Comparison of ENCODE assay signal across 18 cellular contexts in the genomic region with DNA sequence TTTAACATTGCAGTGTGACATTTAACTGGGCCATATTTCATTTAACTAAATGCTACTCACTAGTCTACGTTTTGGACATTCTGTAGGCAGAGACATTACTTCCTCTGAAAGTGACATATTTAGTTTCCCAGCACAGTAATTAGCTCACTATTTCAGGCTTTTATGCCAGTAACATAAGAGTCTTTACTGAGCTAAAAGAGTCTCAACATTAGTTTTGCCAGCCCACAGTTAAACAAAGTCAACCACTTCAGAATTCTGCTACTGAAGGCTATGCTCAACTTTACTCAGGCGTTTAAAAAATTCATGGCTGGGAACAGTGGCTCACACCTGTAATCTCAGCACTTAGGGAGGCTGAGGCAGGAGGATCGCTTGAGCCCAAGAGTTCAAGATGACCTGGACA. TPM values are rescaled to one million over a fixed set of nuclear protein-coding genes. Genes with fewer than 3 reads are reported as not detected.
DNase-seq lines count a peak whose midpoint lies in the region; ATAC-seq and TF ChIP-seq lines count a peak whose summit lies in the region.
"Had no signal": no experiment of that assay in that cellular context is flagged by ENCODE, and none has a peak within 500 bp of the region (broad histone marks: within the 10 kb centered on the region; RNA-seq: fewer than 3 reads in every experiment).

No MANE protein-coding gene starts in this region.

- peaks cover 9% of the 10 kb centered on the region for H3K36me3 Mint-ChIP-seq in activated CD4-positive, alpha-beta T cell treated with anti-CD3 and anti-CD28 coated beads, Interleukin-2, amount 10 ng/mL, durations not matched to agents 24 days and 14 days (ENCODE audit: low read depth)
- H3K36me3 Mint-ChIP-seq in Caco-2 (ENCODE audit: insufficient read depth, unreplicated experiment) = no peaks in the 10 kb centered on the region
- H3K36me3 Mint-ChIP-seq in brain = no peaks in the 10 kb centered on the region

- no peaks in the 10 kb centered on the region for H3K27me3 ChIP-seq in Caco-2 (replicated peaks; ENCODE audit: control insufficient read depth, insufficient read depth, low read length)
- no peaks in the 10 kb centered on the region for H3K27me3 ChIP-seq in smooth muscle cell (ENCODE audit: low read depth)
- H3K27me3 ChIP-seq: ascending aorta had no signal

- no peaks in the 10 kb centered on the region for H3K36me3 ChIP-seq in Caco-2 (ENCODE audit: control insufficient read depth, insufficient read depth, low read length)
- H3K36me3 ChIP-seq in smooth muscle cell (ENCODE audit: low read depth) = no peaks in the 10 kb centered on the region
- H3K36me3 ChIP-seq: ascending aorta, heart right ventricle, transverse colon had no signal

- POLR2A ChIA-PET in Caco-2 (lab: Charles Lee) = no interaction called here

- no TSS peak for BruUV-seq in Caco-2 (replicated peaks; lab: Mats Ljungman, UMichigan)

- no peak overlapping the region for H2AFZ ChIP-seq in smooth muscle cell (ENCODE audit: low read depth)
- H2AFZ ChIP-seq: GM23248 had no signal

- no peak for TF ChIP-seq CTCF in Caco-2 (IDR thresholded peaks at IDR 0.05; ENCODE audit: insufficient read depth in 1 of 2, low read depth in 1 of 2, low read length in 1 of 2, severe bottlenecking in 1 of 2, unreplicated experiment in 1 of 2)
- TF ChIP-seq CTCF in brain (conservative IDR thresholded peaks at IDR 0.05) = no peak
- TF ChIP-seq CTCF in smooth muscle cell (IDR thresholded peaks at IDR 0.05; ENCODE audit: borderline replicate concordance, insufficient read depth, poor library complexity, severe bottlenecking) = no peak

- H3K4me3 ChIP-seq in Caco-2 (ENCODE audit: low read depth, low read length) = no peak overlapping the region
- H3K4me3 ChIP-seq in smooth muscle cell = no peak overlapping the region
- H3K4me3 ChIP-seq: transverse colon had no signal

- no peaks in the 10 kb centered on the region for H4K20me1 ChIP-seq in smooth muscle cell (ENCODE audit: low read depth)

- H3K4me1 ChIP-seq in Caco-2 (peaks cover 16% of the 10 kb centered on the region; the same call in 1 of the 2 replicates), smooth muscle cell (ENCODE audit: low read depth) (peaks cover 4% of the 10 kb centered on the region)

- DNase-seq in activated CD4-positive, alpha-beta T cell treated with anti-CD3 and anti-CD28 coated beads, Interleukin-2, amount 10 ng/mL, durations not matched to agents 24 days and 14 days = no peak
- DNase-seq in activated CD4-positive, alpha-beta T cell treated with anti-CD3 and anti-CD28 coated beads, Interleukin-2, amount 50 U/mL, for 4 hours = no peak
- DNase-seq in Caco-2 = no peak
- DNase-seq in smooth muscle cell (lab: John Stamatoyannopoulos, UW; ENCODE audit: unreplicated experiment) = no peak
- DNase-seq in MV-4-11 (lab: John Stamatoyannopoulos, UW) = no peak
- DNase-seq in posterior vena cava (ENCODE audit: low spot score) = no peak
- DNase-seq: activated CD4-positive, alpha-beta T cell treated with anti-CD3 and anti-CD28 coated beads, Interleukin-2, amount 50 U/mL, for 1 hour; EL; GM23248; heart right ventricle; NCI-H146; NCI-H2227 treated with DMSO at 0.1 percent for 48 hours; SK-N-SH; transverse colon had no signal

- no peaks in the 10 kb centered on the region for H3K9me3 Mint-ChIP-seq in activated CD4-positive, alpha-beta T cell treated with anti-CD3 and anti-CD28 coated beads, Interleukin-2, amount 10 ng/mL, durations not matched to agents 24 days and 14 days
- H3K9me3 Mint-ChIP-seq in Caco-2 (ENCODE audit: unreplicated experiment) (no peaks in the 10 kb centered on the region), brain (peaks cover 0 to 3% (median 0%) of the 10 kb centered on the region in 5 experiments)
- H3K9me3 Mint-ChIP-seq: neural crest cell had no signal

- H3F3A ChIP-seq in smooth muscle cell (ENCODE audit: low read depth) = peaks cover 8% of the 10 kb centered on the region

- peak overlapping the region; percentile 8 for H3K4me2 ChIP-seq in smooth muscle cell
- H3K4me2 ChIP-seq: SK-N-SH had no signal

- 60% methylated on average over 3 of the region's 3 CpGs for WGBS in smooth muscle cell (ENCODE audit: low lambda C conversion rate)

- H3K27ac ChIP-seq in smooth muscle cell (ENCODE audit: low read depth) = no peak overlapping the region
- H3K27ac ChIP-seq: GM23248 had no signal

- no peak for ATAC-seq in HG03095 (IDR thresholded peaks at IDR 0.05; ENCODE audit: unreplicated experiment)

- H3K9ac ChIP-seq in smooth muscle cell (ENCODE audit: low read depth) = no peak overlapping the region
- H3K9ac ChIP-seq: GM23248, SK-N-SH had no signal

- H3K79me2 ChIP-seq in smooth muscle cell (ENCODE audit: low read depth) = no peaks in the 10 kb centered on the region

- H3K27me3 Mint-ChIP-seq in activated CD4-positive, alpha-beta T cell treated with anti-CD3 and anti-CD28 coated beads, Interleukin-2, amount 10 ng/mL, durations not matched to agents 24 days and 14 days = peaks cover 16% of the 10 kb centered on the region
- no peaks in the 10 kb centered on the region for H3K27me3 Mint-ChIP-seq in Caco-2 (ENCODE audit: insufficient read depth, unreplicated experiment)
- H3K27me3 Mint-ChIP-seq in brain = peaks cover 39% of the 10 kb centered on the region

- peak overlapping the region; percentile 31 for H3K27ac Mint-ChIP-seq in activated CD4-positive, alpha-beta T cell treated with anti-CD3 and anti-CD28 coated beads, Interleukin-2, amount 10 ng/mL, durations not matched to agents 24 days and 14 days
- no peak overlapping the region for H3K27ac Mint-ChIP-seq in Caco-2 (ENCODE audit: unreplicated experiment)
- H3K27ac Mint-ChIP-seq in brain = no peak overlapping the region

- H3K4me1 Mint-ChIP-seq in activated CD4-positive, alpha-beta T cell treated with anti-CD3 and anti-CD28 coated beads, Interleukin-2, amount 10 ng/mL, durations not matched to agents 24 days and 14 days = peaks cover 42% of the 10 kb centered on the region
- H3K4me1 Mint-ChIP-seq in Caco-2 (ENCODE audit: low read depth, unreplicated experiment) = peaks cover 26% of the 10 kb centered on the region
- peaks cover 24% of the 10 kb centered on the region for H3K4me1 Mint-ChIP-seq in brain

- CTCF ChIA-PET in Caco-2 (lab: Charles Lee) = no interaction called here

- H3K9me3 ChIP-seq in Caco-2 = no peaks in the 10 kb centered on the region
- no peaks in the 10 kb centered on the region for H3K9me3 ChIP-seq in smooth muscle cell (replicated peaks; ENCODE audit: low read depth)
- H3K9me3 ChIP-seq: ascending aorta, heart right ventricle, SK-N-SH, transverse colon had no signal

- intact Hi-C loops in activated CD4-positive, alpha-beta T cell treated with anti-CD3 and anti-CD28 coated beads, Interleukin-2, amount 10 ng/mL, durations not matched to agents 24 days and 14 days (cut with micrococcal nuclease) = loop anchor here (5.0 kb wide), 1 partner anchor 154 kb away; no protein-coding TSS in a partner anchor
- intact Hi-C loops in Caco-2 (cut with micrococcal nuclease; ENCODE audit: unreplicated experiment) (loop anchor here (5.0 kb wide), 1 partner anchor 41 kb away; no protein-coding TSS in a partner anchor), posterior vena cava (cut with DNase I) (no loop called here)

- H3K4me3 Mint-ChIP-seq in activated CD4-positive, alpha-beta T cell treated with anti-CD3 and anti-CD28 coated beads, Interleukin-2, amount 10 ng/mL, durations not matched to agents 24 days and 14 days = peak overlapping the region; percentile 44
- H3K4me3 Mint-ChIP-seq in Caco-2 (ENCODE audit: unreplicated experiment) (peak overlapping the region; percentile 67), brain (peak overlapping the region in 3 of 5 experiments; percentile 18 to 78 (median 29))
- H3K4me3 Mint-ChIP-seq: neural crest cell had no signal

RNA-seq across cellular contexts. Expression of a gene that starts 2.7 kb away (rescaled TPM):
- total RNA-seq in activated CD4-positive, alpha-beta T cell treated with anti-CD3 and anti-CD28 coated beads, Interleukin-2, amount 10 ng/mL, durations not matched to agents 24 days and 14 days = 30.5 and 30.9 TPM in 2 replicates
- 0.54 and 0.91 TPM in 2 replicates for total RNA-seq in Caco-2 (2022)
- polyA plus RNA-seq in brain (ENCODE audit: insufficient read depth, low read depth, low replicate concordance) = not detected
- total RNA-seq in smooth muscle cell = 0.09 TPM in 2 replicates
- polyA plus RNA-seq in smooth muscle cell = 0.45 and 0.59 TPM in 2 replicates
- under 1 TPM in 1 of 2 donors, not detected in 1; 0.19 TPM for total RNA-seq in posterior vena cava
- total RNA-seq: ascending aorta, GM23248 had no signal
- polyA plus RNA-seq: GM23248 had no signal

RNA-seq across cellular contexts. Expression of a gene that starts 18.2 kb away (rescaled TPM):
- 409 and 426 TPM in 2 replicates for total RNA-seq in activated CD4-positive, alpha-beta T cell treated with anti-CD3 and anti-CD28 coated beads, Interleukin-2, amount 10 ng/mL, durations not matched to agents 24 days and 14 days
- total RNA-seq in Caco-2 (2022) (284 and 293 TPM in 2 replicates), smooth muscle cell (177 and 179 TPM in 2 replicates), posterior vena cava (100 to 1,000 TPM; 192 to 209 TPM)
- polyA plus RNA-seq in brain (ENCODE audit: insufficient read depth, low read depth, low replicate concordance) (495 TPM), smooth muscle cell (434 and 461 TPM in 2 replicates)

Comparison
In these comparisons a context has a peak if more than half of its experiments do, and no peak if none do; other contexts are left out.
1. RNA of a gene that starts 2.7 kb away (total RNA-seq): 30.5 to 30.9 TPM in activated CD4-positive, alpha-beta T cell treated with anti-CD3 and anti-CD28 coated beads, Interleukin-2, amount 10 ng/mL, durations not matched to agents 24 days and 14 days; 0.54 to 0.91 TPM in Caco-2, 0.19 TPM in posterior vena cava and 0.09 TPM in smooth muscle cell; every median in the first group is over 10 times any median in the second.
2. intact Hi-C loops: an anchor here in activated CD4-positive, alpha-beta T cell treated with anti-CD3 and anti-CD28 coated beads, Interleukin-2, amount 10 ng/mL, durations not matched to agents 24 days and 14 days (5.0 kb wide) and Caco-2 (5.0 kb wide); none called in posterior vena cava.
3. Peak in every context shown above with its lines, with median percentiles within 50 percentile points of each other: H3K4me3 Mint-ChIP-seq.